ENCODE assay signal across 9 cellular contexts in genomic region chr22:28955817-28956216, GRCh38.
A peak's percentile ranks its signal among the peaks of the same experiment; 100 is the strongest.
DNase-seq lines count a peak whose midpoint lies in the region; ATAC-seq and TF ChIP-seq lines count a peak whose summit lies in the region.
"Had no signal": no experiment of that assay in that cellular context is flagged by ENCODE, and none has a peak within 500 bp of the region (broad histone marks: within the 10 kb centered on the region; RNA-seq: fewer than 3 reads in every experiment).

No MANE protein-coding gene starts in this region.

- H3K4me1 Mint-ChIP-seq in immature natural killer cell, result peaks cover 22 to 25% of the 10 kb centered on the region in 2 donors

- H3K27me3 Mint-ChIP-seq in immature natural killer cell (ENCODE audit: low read depth in 3 of 3), result peaks cover 40 to 64% (median 40%) of the 10 kb centered on the region in 3 donors

- peaks cover 0 to 8% (median 3%) of the 10 kb centered on the region in 3 donors for H3K36me3 Mint-ChIP-seq in immature natural killer cell

- DNase-seq in cardiac muscle cell (ENCODE audit: low read depth in 1 of 2, low spot score in 1 of 2) (no peak), left ventricle myocardium inferior (no peak), immature natural killer cell (peak; percentile 85 to 87 (median 86)), ureter (ENCODE audit: low spot score) (peak; percentile 47), right atrium auricular region (ENCODE audit: low spot score) (no peak), DMS153 treated with DMSO at 0.1 percent for 48 hours (lab: John Stamatoyannopoulos, UW; ENCODE audit: unreplicated experiment) (no peak)
- DNase-seq in activated CD4-positive, alpha-beta T cell treated with anti-CD3 and anti-CD28 coated beads, Interleukin-2, amount 50 U/mL, for 4 hours, result peak; percentile 50 to 53

- peaks cover 0 to 5% (median 0%) of the 10 kb centered on the region in 6 donors for H3K9me3 Mint-ChIP-seq in immature natural killer cell

- H3K9me3 ChIP-seq in cardiac muscle cell (ENCODE audit: low read depth) (no peaks in the 10 kb centered on the region), left ventricle myocardium inferior (replicated peaks) (no peaks in the 10 kb centered on the region), right atrium auricular region (no peaks in the 10 kb centered on the region)
- H3K9me3 ChIP-seq: A549 had no signal

- peak overlapping the region in 3 of 6 donors; percentile 54 to 84 (median 82) for H3K27ac Mint-ChIP-seq in immature natural killer cell

- H3K4me1 ChIP-seq in cardiac muscle cell (ENCODE audit: low read depth), result peaks cover 35% of the 10 kb centered on the region
- peaks cover 51% of the 10 kb centered on the region for H3K4me1 ChIP-seq in left ventricle myocardium inferior
- H3K4me1 ChIP-seq in right atrium auricular region, result peaks cover 0 to 11% of the 10 kb centered on the region in 2 donors

- H3K36me3 ChIP-seq in cardiac muscle cell (no peaks in the 10 kb centered on the region), left ventricle myocardium inferior (no peaks in the 10 kb centered on the region), right atrium auricular region (no peaks in the 10 kb centered on the region)

- H3K4me3 Mint-ChIP-seq in immature natural killer cell, result peak overlapping the region; percentile 55 to 91 (median 83)

- H3K27ac ChIP-seq in cardiac muscle cell (peak overlapping the region; percentile 67), left ventricle myocardium inferior (replicated peaks) (no peak overlapping the region), right atrium auricular region (no peak overlapping the region)

- no peak for ATAC-seq in HG02885 (IDR thresholded peaks at IDR 0.05; ENCODE audit: poor library complexity, unreplicated experiment)
- ATAC-seq: A549 had no signal

- TF ChIP-seq CTCF in cardiac muscle cell (IDR thresholded peaks at IDR 0.05; ENCODE audit: low read depth, low read length) (no peak), left ventricle myocardium inferior (IDR thresholded peaks at IDR 0.05; ENCODE audit: borderline replicate concordance) (no peak), right atrium auricular region (IDR thresholded peaks at IDR 0.05) (no peak)

- H3K27me3 ChIP-seq in cardiac muscle cell, result no peaks in the 10 kb centered on the region
- H3K27me3 ChIP-seq in left ventricle myocardium inferior (ENCODE audit: low read depth), result no peaks in the 10 kb centered on the region
- H3K27me3 ChIP-seq in right atrium auricular region, result no peaks in the 10 kb centered on the region

- intact Hi-C loops in left ventricle myocardium inferior (cut with micrococcal nuclease), result no loop called here

- H3K4me3 ChIP-seq in cardiac muscle cell (no peak overlapping the region), left ventricle myocardium inferior (no peak overlapping the region), right atrium auricular region (no peak overlapping the region)
- H3K4me3 ChIP-seq: A549 had no signal

Comparison
In these comparisons a context has a peak if more than half of its experiments do, and no peak if none do; other contexts are left out.
1. DNase-seq: peak in activated CD4-positive, alpha-beta T cell treated with anti-CD3 and anti-CD28 coated beads, Interleukin-2, amount 50 U/mL, for 4 hours (2 of 2), immature natural killer cell (3 of 3) and ureter (single experiment); none in cardiac muscle cell (0 of 2), left ventricle myocardium inferior (single experiment), right atrium auricular region (single experiment) and DMS153 treated with DMSO at 0.1 percent for 48 hours (single experiment).